ENCODE assay signal across 11 cellular contexts in the genomic region with DNA sequence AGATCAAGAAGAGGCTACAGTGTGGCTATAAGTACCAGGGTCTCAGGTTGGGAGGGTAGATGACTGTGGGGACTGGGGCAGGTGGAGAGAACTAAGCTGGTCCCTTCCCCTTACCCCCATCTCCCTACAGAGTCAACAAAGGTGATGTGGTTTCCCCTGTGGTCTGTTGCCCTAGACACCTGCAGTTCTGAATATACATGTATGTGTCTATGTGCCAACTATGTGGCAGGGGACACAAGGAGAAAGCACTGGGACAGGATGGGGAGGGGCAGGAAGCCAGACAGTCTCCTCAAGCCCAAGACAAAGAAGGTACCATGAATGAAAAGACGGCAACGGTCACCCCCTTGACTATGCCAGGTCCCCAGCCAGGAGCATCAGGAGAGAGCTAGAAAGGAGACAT. TPM values are rescaled to one million over a fixed set of nuclear protein-coding genes. Genes with fewer than 3 reads are reported as not detected.
DNase-seq lines count a peak whose midpoint lies in the region; ATAC-seq and TF ChIP-seq lines count a peak whose summit lies in the region.
"Had no signal": no experiment of that assay in that cellular context is flagged by ENCODE, and none has a peak within 500 bp of the region (broad histone marks: within the 10 kb centered on the region; RNA-seq: fewer than 3 reads in every experiment).

No MANE protein-coding gene starts in this region.

- intact Hi-C loops in activated B cell treated with CpG ODN at 0.5 μM for 24 hours (cut with micrococcal nuclease): no loop called here

- peak; percentile 54 for DNase-seq in activated CD8-positive, alpha-beta memory T cell treated with anti-CD3 and anti-CD28 coated beads, Interleukin-2, amount 10 ng/mL, durations not matched to agents 7 days and 5 days
- DNase-seq in activated CD8-positive, alpha-beta memory T cell treated with anti-CD3 and anti-CD28 coated beads, Interleukin-2, amount 50 U/mL, for 48 hours: no peak
- no peak for DNase-seq in activated B cell treated with CpG ODN at 0.5 μM for 24 hours
- no peak for DNase-seq in thoracic aorta (ENCODE audit: low spot score)
- DNase-seq in NCI-H2081 (lab: John Stamatoyannopoulos, UW): no peak
- no peak for DNase-seq in MG63
- no peak for DNase-seq in occipital lobe (lab: John Stamatoyannopoulos, UW)
- DNase-seq: mesendoderm, NCI-H345, testis had no signal

- H3K36me3 Mint-ChIP-seq in activated CD8-positive, alpha-beta memory T cell treated with anti-CD3 and anti-CD28 coated beads, Interleukin-2, amount 10 ng/mL, durations not matched to agents 7 days and 5 days: peaks cover 4% of the 10 kb centered on the region
- H3K36me3 Mint-ChIP-seq in activated B cell treated with CpG ODN at 0.5 μM for 24 hours (ENCODE audit: low read depth): peaks cover 2% of the 10 kb centered on the region

- H3K27me3 ChIP-seq in layer of hippocampus (ENCODE audit: control insufficient read depth, insufficient read depth, low read length) (no peaks in the 10 kb centered on the region), thoracic aorta (replicated peaks; ENCODE audit: insufficient read depth) (no peaks in the 10 kb centered on the region), MG63 (no peaks in the 10 kb centered on the region)
- H3K27me3 ChIP-seq: testis had no signal

- H3K27ac Mint-ChIP-seq in activated CD8-positive, alpha-beta memory T cell treated with anti-CD3 and anti-CD28 coated beads, Interleukin-2, amount 10 ng/mL, durations not matched to agents 7 days and 5 days: peak overlapping the region; percentile 88
- H3K27ac Mint-ChIP-seq in activated B cell treated with CpG ODN at 0.5 μM for 24 hours: peak overlapping the region; percentile 27

- CTCF ChIA-PET in activated CD8-positive, alpha-beta memory T cell treated with anti-CD3 and anti-CD28 coated beads, Interleukin-2, amount 10 ng/mL, durations not matched to agents 7 days and 5 days (lab: Charles Lee): interaction anchor here (0.8 to 20.1 kb wide), 8 partner anchors 9 to 81 kb away, joined by 3 to 775 read pairs (median 8); partner anchors contain the start of genes HDAC7 and SLC48A1
- CTCF ChIA-PET in activated B cell treated with CpG ODN at 0.5 μM for 24 hours (lab: Charles Lee): interaction anchor here (0.8 to 1.2 kb wide), 4 partner anchors 14 to 46 kb away, joined by 3 to 5 read pairs (median 4); no protein-coding TSS in a partner anchor

- H3K9me3 ChIP-seq in thoracic aorta: no peaks in the 10 kb centered on the region
- H3K9me3 ChIP-seq in MG63: no peaks in the 10 kb centered on the region
- H3K9me3 ChIP-seq: testis had no signal

- POLR2A ChIA-PET in activated B cell treated with CpG ODN at 0.5 μM for 24 hours (lab: Charles Lee): interaction anchor here (1.9 kb wide), 1 partner anchor 11 kb away, joined by 16 read pairs; no protein-coding TSS in a partner anchor

- H3K36me3 ChIP-seq in thoracic aorta: no peaks in the 10 kb centered on the region
- peaks cover under 1% of the 10 kb centered on the region for H3K36me3 ChIP-seq in MG63

- H3K4me3 ChIP-seq in thoracic aorta: no peak overlapping the region
- no peak overlapping the region for H3K4me3 ChIP-seq in MG63
- H3K4me3 ChIP-seq: testis had no signal

- no peak for ATAC-seq in activated CD8-positive, alpha-beta memory T cell treated with anti-CD3 and anti-CD28 coated beads, Interleukin-2, amount 10 ng/mL, durations not matched to agents 7 days and 5 days
- no peak for ATAC-seq in activated B cell treated with CpG ODN at 0.5 μM for 24 hours (ENCODE audit: low read depth)
- ATAC-seq in thoracic aorta (ENCODE audit: insufficient number of reproducible peaks, low FRiP score, low read depth): no peak

- H3K27ac ChIP-seq in layer of hippocampus (ENCODE audit: low read depth, low read length) (peak overlapping the region; percentile 36), thoracic aorta (peak overlapping the region; percentile 98 to 99)

- H3K9me3 Mint-ChIP-seq in activated CD8-positive, alpha-beta memory T cell treated with anti-CD3 and anti-CD28 coated beads, Interleukin-2, amount 10 ng/mL, durations not matched to agents 7 days and 5 days (ENCODE audit: low read depth): no peaks in the 10 kb centered on the region
- H3K9me3 Mint-ChIP-seq in activated B cell treated with CpG ODN at 0.5 μM for 24 hours: no peaks in the 10 kb centered on the region

- H3K27me3 Mint-ChIP-seq in activated CD8-positive, alpha-beta memory T cell treated with anti-CD3 and anti-CD28 coated beads, Interleukin-2, amount 10 ng/mL, durations not matched to agents 7 days and 5 days: no peaks in the 10 kb centered on the region
- H3K27me3 Mint-ChIP-seq in activated B cell treated with CpG ODN at 0.5 μM for 24 hours: no peaks in the 10 kb centered on the region

- H3K4me1 Mint-ChIP-seq in activated CD8-positive, alpha-beta memory T cell treated with anti-CD3 and anti-CD28 coated beads, Interleukin-2, amount 10 ng/mL, durations not matched to agents 7 days and 5 days: peaks cover 61% of the 10 kb centered on the region
- peaks cover 41% of the 10 kb centered on the region for H3K4me1 Mint-ChIP-seq in activated B cell treated with CpG ODN at 0.5 μM for 24 hours

- peaks cover 67 to 81% of the 10 kb centered on the region in 2 donors for H3K4me1 ChIP-seq in thoracic aorta (ENCODE audit: control insufficient read depth in 1 of 2, low read depth in 2 of 2)

- TF ChIP-seq CTCF in activated B cell treated with CpG ODN at 0.5 μM for 24 hours (IDR thresholded peaks at IDR 0.05): no peak
- TF ChIP-seq CTCF in thoracic aorta (IDR thresholded peaks at IDR 0.05): no peak

- no peak overlapping the region for H3K4me3 Mint-ChIP-seq in activated CD8-positive, alpha-beta memory T cell treated with anti-CD3 and anti-CD28 coated beads, Interleukin-2, amount 10 ng/mL, durations not matched to agents 7 days and 5 days
- no peak overlapping the region for H3K4me3 Mint-ChIP-seq in activated B cell treated with CpG ODN at 0.5 μM for 24 hours

RNA-seq across cellular contexts. Expression of gene HDAC7, which starts 4.5 kb away (rescaled TPM):
- total RNA-seq in activated CD8-positive, alpha-beta memory T cell treated with anti-CD3 and anti-CD28 coated beads, Interleukin-2, amount 10 ng/mL, durations not matched to agents 7 days and 5 days: 100 to 1,000 TPM; 226 to 284 TPM
- total RNA-seq in activated B cell treated with CpG ODN at 0.5 μM for 24 hours: 103 and 126 TPM in 2 replicates
- total RNA-seq in thoracic aorta: 100 to 1,000 TPM in 1 of 2 donors, 10 to 100 TPM in 1; 77.8 to 112 TPM
- 30.5 and 31.5 TPM in 2 replicates for total RNA-seq in MG63 (2014; rRNA removed; shearing (Covaris generic); ENCODE audit: low replicate concordance)
- total RNA-seq in occipital lobe: 5.9 TPM

RNA-seq across cellular contexts. Expression of gene SLC48A1, which starts 51.2 kb away (rescaled TPM):
- total RNA-seq in activated CD8-positive, alpha-beta memory T cell treated with anti-CD3 and anti-CD28 coated beads, Interleukin-2, amount 10 ng/mL, durations not matched to agents 7 days and 5 days: 10 to 100 TPM; 13.9 to 18.5 TPM
- total RNA-seq in activated B cell treated with CpG ODN at 0.5 μM for 24 hours: 12.7 and 12.8 TPM in 2 replicates
- 100 to 1,000 TPM in 1 of 2 donors, 10 to 100 TPM in 1; 60.5 to 107 TPM for total RNA-seq in thoracic aorta
- total RNA-seq in MG63 (2014; rRNA removed; shearing (Covaris generic); ENCODE audit: low replicate concordance): 14.2 and 17.6 TPM in 2 replicates
- total RNA-seq in occipital lobe: 11.1 TPM
